In genomic region chr19:43651758-43652545, GRCh38 we compare ENCODE assay signal across 9 cellular contexts. TPM values are rescaled to one million over a fixed set of nuclear protein-coding genes. Genes with fewer than 3 reads are reported as not detected.
DNase-seq lines count a peak whose midpoint lies in the region; ATAC-seq and TF ChIP-seq lines count a peak whose summit lies in the region.
"Had no signal": no experiment of that assay in that cellular context is flagged by ENCODE, and none has a peak within 500 bp of the region (broad histone marks: within the 10 kb centered on the region; RNA-seq: fewer than 3 reads in every experiment).

No MANE protein-coding gene starts in this region.

- H3K4me3 ChIP-seq in LNCaP clone FGC (ENCODE audit: low read depth, low read length) (no peak overlapping the region), SU-DHL-6 (ENCODE audit: insufficient read depth, low read length, poor library complexity, severe bottlenecking) (no peak overlapping the region)
- H3K4me3 ChIP-seq: BLaER1 had no signal

- no peaks in the 10 kb centered on the region for H4K20me1 ChIP-seq in SU-DHL-6 (ENCODE audit: low read depth, low read length)
- H4K20me1 ChIP-seq: BLaER1 had no signal

- no peak for ATAC-seq in HG02642 (IDR thresholded peaks at IDR 0.05; ENCODE audit: poor library complexity, unreplicated experiment)

- no peak overlapping the region for H3K4me2 ChIP-seq in SU-DHL-6 (ENCODE audit: low read depth, low read length, poor library complexity, severe bottlenecking)
- H3K4me2 ChIP-seq: BLaER1 had no signal

- H3K9me2 ChIP-seq in SU-DHL-6 (replicated peaks; ENCODE audit: insufficient read depth, low read length): no peaks in the 10 kb centered on the region

- H2AFZ ChIP-seq in SU-DHL-6 (ENCODE audit: low read depth, low read length, severe bottlenecking): peak overlapping the region; percentile 77

- no peaks in the 10 kb centered on the region for H3K79me2 ChIP-seq in SU-DHL-6 (ENCODE audit: insufficient read depth, low read length)

- no peak overlapping the region for H3K27ac ChIP-seq in SU-DHL-6 (ENCODE audit: low read depth, low read length)
- H3K27ac ChIP-seq: BLaER1 had no signal

- DNase-seq in NCI-H1436 (lab: John Stamatoyannopoulos, UW) (peak; percentile 18), NCI-H1436 treated with DMSO at 0.1 percent for 48 hours (lab: John Stamatoyannopoulos, UW) (no peak), LNCaP clone FGC (ENCODE audit: low read depth) (no peak), cerebellum (ENCODE audit: low spot score) (peak; percentile 85), left kidney (ENCODE audit: low read depth, low spot score) (peak; percentile 85)
- peak; percentile 21 for DNase-seq in stimulated activated CD4-positive, alpha-beta T cell treated with anti-CD3 and anti-CD28 coated beads, Interleukin-2, amount 100 ng/mL, for 4 hours (ENCODE audit: low read depth)

- no peak overlapping the region for H3K9ac ChIP-seq in SU-DHL-6 (ENCODE audit: low read length)
- H3K9ac ChIP-seq: BLaER1 had no signal

- no peaks in the 10 kb centered on the region for H3K9me3 ChIP-seq in SU-DHL-6 (ENCODE audit: insufficient read depth, low read length)

- no peaks in the 10 kb centered on the region for H3K27me3 ChIP-seq in SU-DHL-6 (ENCODE audit: low read length)
- H3K27me3 ChIP-seq: BLaER1 had no signal

- H3F3A ChIP-seq in SU-DHL-6 (ENCODE audit: insufficient read depth): no peaks in the 10 kb centered on the region

- TF ChIP-seq CTCF in LNCaP clone FGC (IDR thresholded peaks at IDR 0.05; ENCODE audit: control insufficient read depth, extremely low read depth, insufficient read depth) (peak; percentile 57), SU-DHL-6 (IDR thresholded peaks at IDR 0.05; ENCODE audit: insufficient read depth, low read length, poor library complexity, severe bottlenecking) (peak; percentile 60)

- H3K36me3 ChIP-seq in SU-DHL-6 (ENCODE audit: low read length): no peaks in the 10 kb centered on the region

RNA-seq across cellular contexts. Expression of gene CADM4, which starts 12.3 kb away (rescaled TPM):
- total RNA-seq in cerebellum: 43.0 TPM

RNA-seq across cellular contexts. Expression of gene PLAUR, which starts 18.0 kb away (rescaled TPM):
- 4.4 TPM for total RNA-seq in cerebellum

RNA-seq across cellular contexts. Expression of gene ZNF428, which starts 32.5 kb away (rescaled TPM):
- 66.2 TPM for total RNA-seq in cerebellum

RNA-seq across cellular contexts. Expression of gene SRRM5, which starts 40.1 kb away (rescaled TPM):
- total RNA-seq in cerebellum: 0.09 TPM

RNA-seq across cellular contexts. Expression of gene ZNF576, which starts 55.6 kb away (rescaled TPM):
- total RNA-seq in cerebellum: 7.1 TPM

Comparison
In these comparisons a context has a peak if more than half of its experiments do, and no peak if none do; other contexts are left out.
1. DNase-seq: peak in NCI-H1436 (single experiment), cerebellum (single experiment), left kidney (single experiment) and stimulated activated CD4-positive, alpha-beta T cell treated with anti-CD3 and anti-CD28 coated beads, Interleukin-2, amount 100 ng/mL, for 4 hours (single experiment); none in NCI-H1436 treated with DMSO at 0.1 percent for 48 hours (single experiment) and LNCaP clone FGC (single experiment).